ENCODE assay signal across 11 cellular contexts in genomic region chr5:113166710-113167366, GRCh38.
DNase-seq lines count a peak whose midpoint lies in the region; ATAC-seq and TF ChIP-seq lines count a peak whose summit lies in the region.
"Had no signal": no experiment of that assay in that cellular context is flagged by ENCODE, and none has a peak within 500 bp of the region (broad histone marks: within the 10 kb centered on the region; RNA-seq: fewer than 3 reads in every experiment).

No MANE protein-coding gene starts in this region.

- H2AFZ ChIP-seq in neural cell (ENCODE audit: low read depth, low read length), result no peak overlapping the region

- no peak for TF ChIP-seq RAD21 in neural cell (conservative IDR thresholded peaks at IDR 0.05)

- DNase-seq in Daoy (ENCODE audit: low read depth) (peak; percentile 96), NCI-H226 (peak; percentile 97), NOMO-1 treated with DMSO at 0.1 percent for 48 hours (lab: John Stamatoyannopoulos, UW; ENCODE audit: unreplicated experiment) (no peak), mesenteric fat pad (ENCODE audit: low spot score) (no peak)
- DNase-seq in activated CD8-positive, alpha-beta memory T cell treated with anti-CD3 and anti-CD28 coated beads, Interleukin-2, amount 50 U/mL, for 4 hours, result no peak
- DNase-seq: NCI-H446 treated with DMSO at 0.1 percent for 48 hours, posterior cingulate gyrus, T-cell had no signal

- H3K9me2 ChIP-seq in neural cell (ENCODE audit: insufficient read depth, low read length), result no peaks in the 10 kb centered on the region

- no peak overlapping the region for H3K4me2 ChIP-seq in neural cell (ENCODE audit: low read length)

- TF ChIP-seq CTCF in neural cell (IDR thresholded peaks at IDR 0.05; ENCODE audit: poor library complexity, severe bottlenecking), result no peak

- H3F3A ChIP-seq in neural cell (ENCODE audit: insufficient read depth, low read length, poor library complexity, severe bottlenecking), result no peaks in the 10 kb centered on the region

- no peak for ATAC-seq in GM18498 (IDR thresholded peaks at IDR 0.05; ENCODE audit: unreplicated experiment)
- ATAC-seq: T-cell had no signal

- no peaks in the 10 kb centered on the region for H3K79me2 ChIP-seq in neural cell (replicated peaks; ENCODE audit: insufficient read depth, low read length)

- H3K27me3 ChIP-seq in endocrine pancreas (ENCODE audit: control insufficient read depth, insufficient read depth, low read length), result no peaks in the 10 kb centered on the region
- no peaks in the 10 kb centered on the region for H3K27me3 ChIP-seq in neural cell (ENCODE audit: insufficient read depth, low read depth, low read length)

- H3K9ac ChIP-seq in endocrine pancreas (ENCODE audit: control insufficient read depth, insufficient read depth, low read length) (no peak overlapping the region), neural cell (ENCODE audit: low read length) (no peak overlapping the region)

- H3K4me3 ChIP-seq in endocrine pancreas (ENCODE audit: control insufficient read depth, insufficient read depth, low read length), result peak overlapping the region; percentile 60
- no peak overlapping the region for H3K4me3 ChIP-seq in neural cell (ENCODE audit: low read length)

- no peaks in the 10 kb centered on the region for H4K20me1 ChIP-seq in neural cell (ENCODE audit: insufficient read depth)

- peaks cover 5% of the 10 kb centered on the region for H3K4me1 ChIP-seq in endocrine pancreas (ENCODE audit: control insufficient read depth, insufficient read depth, low read length)

- TF ChIP-seq EP300 in neural cell (conservative IDR thresholded peaks at IDR 0.05; ENCODE audit: poor library complexity, severe bottlenecking), result no peak

- no peak overlapping the region for H3K27ac ChIP-seq in neural cell (ENCODE audit: low read length)

- H3K9me3 ChIP-seq in endocrine pancreas (ENCODE audit: control insufficient read depth, low read length) (no peaks in the 10 kb centered on the region), neural cell (ENCODE audit: low read length) (no peaks in the 10 kb centered on the region)

- H3K36me3 ChIP-seq in endocrine pancreas (ENCODE audit: control insufficient read depth, insufficient read depth, low read length), result no peaks in the 10 kb centered on the region
- H3K36me3 ChIP-seq in neural cell (ENCODE audit: insufficient read depth, low read length), result no peaks in the 10 kb centered on the region

TF ChIP-seq in neural cell, 6 proteins besides CTCF, POLR2A, EP300 and RAD21:
- TF ChIP-seq TAF1 (IDR thresholded peaks at IDR 0.05; ENCODE audit: low read depth) (no peak), MXI1 (conservative IDR thresholded peaks at IDR 0.05; ENCODE audit: poor library complexity, severe bottlenecking) (no peak), REST (IDR thresholded peaks at IDR 0.05; ENCODE audit: borderline replicate concordance) (peak; percentile 84), POLR2AphosphoS5 (IDR thresholded peaks at IDR 0.05) (peak; percentile 37)
TF ChIP-seq in neural cell: peak in this region for 2.

Comparison
In these comparisons a context has a peak if more than half of its experiments do, and no peak if none do; other contexts are left out.
1. DNase-seq: peak in Daoy (single experiment) and NCI-H226 (single experiment); none in NOMO-1 treated with DMSO at 0.1 percent for 48 hours (single experiment), activated CD8-positive, alpha-beta memory T cell treated with anti-CD3 and anti-CD28 coated beads, Interleukin-2, amount 50 U/mL, for 4 hours (single experiment) and mesenteric fat pad (single experiment).